1 cellular context compared by ENCODE assay signal in the genomic region with DNA sequence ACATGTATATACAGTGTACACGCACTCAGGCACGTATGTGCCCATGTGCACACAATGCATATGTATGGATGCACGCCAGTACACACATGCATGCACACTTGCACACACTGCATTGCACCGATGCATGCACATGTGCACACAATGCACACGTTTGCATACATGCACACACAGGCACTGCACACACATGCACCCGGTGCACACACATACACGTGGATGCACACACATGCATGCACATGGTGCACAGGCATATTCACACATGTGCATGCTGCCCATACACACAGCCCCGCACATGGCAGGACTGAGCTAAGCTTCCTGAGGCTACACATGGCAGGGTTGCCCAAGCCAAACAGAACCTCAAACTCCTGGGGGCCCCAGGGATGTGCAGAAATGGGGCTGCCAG.
TF ChIP-seq lines count a peak whose summit lies in the region.

No MANE protein-coding gene starts in this region.

TF ChIP-seq in GM23338, 12 proteins besides CTCF, POLR2A, EP300 and RAD21 (continued from another document):
- TF ChIP-seq ETS1 (IDR thresholded peaks at IDR 0.05): no peak
- no peak for TF ChIP-seq ZNF114 (CRISPR knock-in tag; IDR thresholded peaks at IDR 0.05)
- no peak for TF ChIP-seq STAT1 (IDR thresholded peaks at IDR 0.05; ENCODE audit: unreplicated experiment)
- TF ChIP-seq ZNF462 (CRISPR knock-in tag; IDR thresholded peaks at IDR 0.05): no peak
- no peak for TF ChIP-seq CREB1 (CRISPR knock-in tag; IDR thresholded peaks at IDR 0.05; ENCODE audit: low read depth)
- no peak for TF ChIP-seq EZH2phosphoT487 (IDR thresholded peaks at IDR 0.05; ENCODE audit: unreplicated experiment)
TF ChIP-seq in GM23338: peak in this region for 0.
